16 cellular contexts compared by ENCODE assay signal in genomic region chr5:135129307-135129706, GRCh38.
A peak's percentile ranks its signal among the peaks of the same experiment; 100 is the strongest.
DNase-seq lines count a peak whose midpoint lies in the region; TF ChIP-seq lines count a peak whose summit lies in the region.
"Had no signal": no experiment of that assay in that cellular context is flagged by ENCODE, and none has a peak within 500 bp of the region (broad histone marks: within the 10 kb centered on the region; RNA-seq: fewer than 3 reads in every experiment).

No MANE protein-coding gene starts in this region.

- no peak for TF ChIP-seq EP300 in ovary (IDR thresholded peaks at IDR 0.05)

- no peak overlapping the region for H2BK5ac ChIP-seq in neuronal stem cell (ENCODE audit: low read length)

- peak overlapping the region; percentile 51 for H3K9ac ChIP-seq in neuronal stem cell (ENCODE audit: low read depth, low read length, poor library complexity)

- no peak for TF ChIP-seq POLR2A in ovary (IDR thresholded peaks at IDR 0.05)

- peak overlapping the region; percentile 81 for H3K18ac ChIP-seq in neuronal stem cell (ENCODE audit: low read length)

- H3K27me3 ChIP-seq in neuronal stem cell (ENCODE audit: control insufficient read depth in 3 of 3, insufficient read depth in 3 of 3, low read depth in 1 of 3, low read length in 3 of 3): peaks cover 0 to 25% (median 0%) of the 10 kb centered on the region in 3 experiments
- H3K27me3 ChIP-seq in ovary: no peaks in the 10 kb centered on the region

- peak overlapping the region; percentile 81 for H2BK15ac ChIP-seq in neuronal stem cell (ENCODE audit: low read length)

- intact Hi-C loops in head of caudate nucleus (cut with DNase I): no loop called here
- intact Hi-C loops in ovary (cut with DNase I): no loop called here

- H3K4me2 ChIP-seq in neuronal stem cell (ENCODE audit: insufficient read depth, low read length, poor library complexity, severe bottlenecking): no peak overlapping the region

- no peak overlapping the region for H2AFZ ChIP-seq in neuronal stem cell (ENCODE audit: low read length)

- H3K14ac ChIP-seq in neuronal stem cell (ENCODE audit: low read length): peak overlapping the region; percentile 76

- peak overlapping the region; percentile 27 for H2BK12ac ChIP-seq in neuronal stem cell (ENCODE audit: low read length)

- H3K79me1 ChIP-seq in neuronal stem cell (ENCODE audit: low read depth, low read length): no peaks in the 10 kb centered on the region

- no peak overlapping the region for H2AK5ac ChIP-seq in neuronal stem cell (ENCODE audit: low read depth, low read length)

- H3K27ac ChIP-seq in neuronal stem cell (replicated peaks; ENCODE audit: low read length): no peak overlapping the region
- H3K27ac ChIP-seq in ovary: no peak overlapping the region
- H3K27ac ChIP-seq: WERI-Rb-1 had no signal

- H4K8ac ChIP-seq in neuronal stem cell (ENCODE audit: low read depth, low read length): no peak overlapping the region

- H3K36me3 ChIP-seq in neuronal stem cell (replicated peaks in 1 of 2; ENCODE audit: control insufficient read depth in 2 of 2, insufficient read depth in 2 of 2, low read length in 2 of 2) (no peaks in the 10 kb centered on the region), ovary (no peaks in the 10 kb centered on the region)
- H3K36me3 ChIP-seq: WERI-Rb-1 had no signal

- no peak overlapping the region for H3K4ac ChIP-seq in neuronal stem cell (ENCODE audit: low read length)

- H3K4me3 ChIP-seq in neuronal stem cell (ENCODE audit: low read length in 2 of 2): peak overlapping the region in 1 of 2 donors; percentile 32
- no peak overlapping the region for H3K4me3 ChIP-seq in ovary

- H4K91ac ChIP-seq in neuronal stem cell (ENCODE audit: low read depth, low read length, poor library complexity): no peak overlapping the region

- H3K4me1 ChIP-seq in neuronal stem cell (ENCODE audit: control insufficient read depth in 2 of 2, insufficient read depth in 1 of 2, low read depth in 1 of 2, low read length in 2 of 2): peaks cover 0 to 12% of the 10 kb centered on the region in 2 donors
- no peaks in the 10 kb centered on the region for H3K4me1 ChIP-seq in ovary (ENCODE audit: insufficient read depth)

- H3K23ac ChIP-seq in neuronal stem cell (ENCODE audit: low read depth, low read length, poor library complexity): peak overlapping the region; percentile 30

- H3K9me3 ChIP-seq in neuronal stem cell (replicated peaks in 1 of 2; ENCODE audit: control insufficient read depth in 2 of 2, insufficient read depth in 1 of 2, low read depth in 1 of 2, low read length in 2 of 2) (no peaks in the 10 kb centered on the region), ovary (no peaks in the 10 kb centered on the region)

- no peak overlapping the region for H2BK120ac ChIP-seq in neuronal stem cell (ENCODE audit: low read depth, low read length)

- DNase-seq in stimulated activated CD4-positive, alpha-beta T cell treated with anti-CD3 and anti-CD28 coated beads, Interleukin-15, amount 100 ng/mL, for 24 hours: peak; percentile 29
- no peak for DNase-seq in stimulated activated CD4-positive, alpha-beta T cell treated with anti-CD3 and anti-CD28 coated beads, Interleukin-4, amount 100 ng/mL, for 24 hours
- DNase-seq in NCI-H2029 (lab: John Stamatoyannopoulos, UW) (peak; percentile 53), amniotic epithelial cell (ENCODE audit: low read depth) (peak; percentile 9), neuronal stem cell (ENCODE audit: low spot score) (no peak), head of caudate nucleus (no peak), activated gamma-delta T cell treated with Interleukin-2 at 50 U/mL for 16 hours (no peak), ovary (no peak)
- DNase-seq: endodermal cell, GF-D8, HFFc6, hippocampal formation, kidney glomerular epithelial cell, NCI-H1436 treated with DMSO at 0.1 percent for 48 hours, Right ventricle myocardium superior, WERI-Rb-1 had no signal

- WGBS in neuronal stem cell (ENCODE audit: extremely low coverage in 2 of 2, insufficient read length in 2 of 2, insufficient replicate concordance in 1 of 2), 2 donors: no CpG with 5 or more reads among the region's 12 CpGs
- 60 to 65% (median 62%) methylated on average over 12 of the region's 12 CpGs for WGBS in ovary, 3 donors

- no peak for TF ChIP-seq CTCF in ovary (IDR thresholded peaks at IDR 0.05)

Comparison
In these comparisons a context has a peak if more than half of its experiments do, and no peak if none do; other contexts are left out.
1. DNase-seq: peak in stimulated activated CD4-positive, alpha-beta T cell treated with anti-CD3 and anti-CD28 coated beads, Interleukin-15, amount 100 ng/mL, for 24 hours (single experiment), NCI-H2029 (single experiment) and amniotic epithelial cell (single experiment); none in stimulated activated CD4-positive, alpha-beta T cell treated with anti-CD3 and anti-CD28 coated beads, Interleukin-4, amount 100 ng/mL, for 24 hours (single experiment), neuronal stem cell (single experiment), head of caudate nucleus (0 of 42), activated gamma-delta T cell treated with Interleukin-2 at 50 U/mL for 16 hours (single experiment) and ovary (0 of 5).